Comparison of ENCODE assay signal across 2 cellular contexts in genomic region chr12:88084210-88084609, GRCh38.
TF ChIP-seq lines count a peak whose summit lies in the region.

No MANE protein-coding gene starts in this region.

TF ChIP-seq in liver, 16 proteins besides CTCF, POLR2A, EP300 and RAD21:
- TF ChIP-seq HNF4A (conservative IDR thresholded peaks at IDR 0.05) (no peak), JUND (IDR thresholded peaks at IDR 0.05) (no peak), ZBTB33 (IDR thresholded peaks at IDR 0.05) (no peak), NR2F2 (IDR thresholded peaks at IDR 0.05) (no peak), HNF4G (IDR thresholded peaks at IDR 0.05) (no peak), EGR1 (IDR thresholded peaks at IDR 0.05; ENCODE audit: low read depth in 2 of 2) (no peak), ATF3 (IDR thresholded peaks at IDR 0.05) (no peak), FOXA1 (IDR thresholded peaks at IDR 0.05) (no peak), RXRA (IDR thresholded peaks at IDR 0.05) (no peak), YY1 (IDR thresholded peaks at IDR 0.05) (no peak), FOXA2 (IDR thresholded peaks at IDR 0.05) (no peak), MAX (IDR thresholded peaks at IDR 0.05) (no peak), TAF1 (conservative IDR thresholded peaks at IDR 0.05) (no peak), GABPA (IDR thresholded peaks at IDR 0.05 in 1 of 2, conservative IDR thresholded peaks at IDR 0.05 in 1 of 2) (no peak), REST (IDR thresholded peaks at IDR 0.05) (no peak), SP1 (IDR thresholded peaks at IDR 0.05) (no peak)
TF ChIP-seq in liver: peak in this region for 0.

TF ChIP-seq in HepG2, 621 proteins besides CTCF, POLR2A, EP300 and RAD21:
- TF ChIP-seq PITX1 (CRISPR knock-in tag; IDR thresholded peaks at IDR 0.05) (no peak), NFE2L2 (IDR thresholded peaks at IDR 0.05; ENCODE audit: low read length) (no peak), ZNF180 (CRISPR knock-in tag; IDR thresholded peaks at IDR 0.05; ENCODE audit: borderline replicate concordance, low read depth) (no peak), POGK (CRISPR knock-in tag; conservative IDR thresholded peaks at IDR 0.05) (no peak), AGO2 (optimal IDR thresholded peaks at IDR 0.05; ENCODE audit: low read depth, low read length) (no peak), ZSCAN29 (CRISPR knock-in tag; conservative IDR thresholded peaks at IDR 0.05) (no peak), ARID4A (CRISPR knock-in tag; IDR thresholded peaks at IDR 0.05; ENCODE audit: borderline replicate concordance) (no peak), ZKSCAN8 (CRISPR knock-in tag; IDR thresholded peaks at IDR 0.05; ENCODE audit: borderline replicate concordance) (no peak), ZNF737 (CRISPR knock-in tag; IDR thresholded peaks at IDR 0.05; ENCODE audit: borderline replicate concordance) (no peak), HIC2 (CRISPR knock-in tag; IDR thresholded peaks at IDR 0.05; ENCODE audit: low read depth) (no peak), SMAD1 (CRISPR knock-in tag; IDR thresholded peaks at IDR 0.05; ENCODE audit: borderline replicate concordance, low read depth) (no peak), ZNF556 (CRISPR knock-in tag; IDR thresholded peaks at IDR 0.05; ENCODE audit: borderline replicate concordance) (no peak), JUN (CRISPR knock-in tag; IDR thresholded peaks at IDR 0.05) (no peak), ZNF232 (CRISPR knock-in tag; IDR thresholded peaks at IDR 0.05; ENCODE audit: borderline replicate concordance) (no peak), ZNF552 (CRISPR knock-in tag; IDR thresholded peaks at IDR 0.05; ENCODE audit: borderline replicate concordance) (no peak)
TF ChIP-seq in HepG2: peak in this region for 0.
